Comparison of ENCODE assay signal across 8 cellular contexts in the genomic region with DNA sequence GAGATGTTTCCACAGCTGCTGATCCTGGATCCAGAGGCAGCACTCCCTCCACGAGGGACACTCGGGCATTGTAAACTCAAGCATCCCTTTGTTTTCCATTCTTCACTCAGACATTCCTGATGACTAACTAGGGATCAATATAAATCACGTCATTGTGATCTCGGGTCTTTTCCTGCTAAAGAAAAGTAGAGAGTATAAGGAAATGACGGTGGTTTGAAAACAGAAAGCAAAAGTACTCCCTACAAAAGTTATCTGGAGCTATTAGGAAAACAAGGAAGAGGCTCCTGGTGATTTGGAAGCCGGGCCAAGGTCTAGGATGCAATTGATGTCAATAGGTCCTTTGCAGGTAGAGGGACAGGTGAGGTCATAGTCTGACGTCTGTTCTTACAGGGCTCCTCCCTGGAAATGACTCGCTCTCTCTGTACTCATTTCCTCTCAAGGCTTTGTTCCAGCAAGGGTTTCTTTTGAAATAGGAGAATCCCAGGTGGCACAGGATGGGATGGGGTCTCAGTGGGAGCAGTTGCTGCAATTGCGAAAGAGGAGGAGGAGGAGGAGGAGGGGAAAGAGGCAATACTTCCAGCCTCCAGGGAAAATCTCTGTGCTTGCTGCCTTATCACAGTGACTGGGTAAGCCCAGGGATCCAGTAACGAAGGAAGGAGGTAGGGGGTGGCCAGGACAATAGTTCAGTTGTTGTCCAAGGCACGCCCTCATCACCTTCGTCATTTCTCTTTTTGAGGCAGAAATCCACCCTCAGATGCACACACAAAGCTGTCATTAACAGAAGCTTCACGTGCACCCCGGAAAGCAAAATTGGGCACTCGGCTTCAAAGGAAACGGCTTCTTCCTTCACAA.
DNase-seq lines count a peak whose midpoint lies in the region; ATAC-seq and TF ChIP-seq lines count a peak whose summit lies in the region.

No MANE protein-coding gene starts in this region.

- H3K9me3 ChIP-seq in breast epithelium (no peaks in the 10 kb centered on the region), left lung (no peaks in the 10 kb centered on the region), suprapubic skin (no peaks in the 10 kb centered on the region)

- TF ChIP-seq POLR2A in breast epithelium (IDR thresholded peaks at IDR 0.05) (no peak), suprapubic skin (IDR thresholded peaks at IDR 0.05) (no peak)

- ATAC-seq in left lung (peak; percentile 88), GM18517 (IDR thresholded peaks at IDR 0.05; ENCODE audit: unreplicated experiment) (no peak)

- intact Hi-C loops in breast epithelium (cut with DNase I; ENCODE audit: low total_unique reads) = no loop called here
- intact Hi-C loops in left lung (cut with DNase I) = no loop called here

- H3K36me3 ChIP-seq in breast epithelium = no peaks in the 10 kb centered on the region
- H3K36me3 ChIP-seq in left lung = no peaks in the 10 kb centered on the region
- H3K36me3 ChIP-seq in suprapubic skin = no peaks in the 10 kb centered on the region

- DNase-seq in stimulated activated CD4-positive, alpha-beta T cell treated with anti-CD3 and anti-CD28 coated beads, Interleukin-1b, Interleukin-23, amount 100 ng/mL, for 48 hours = peak; percentile 18
- DNase-seq in stimulated activated CD4-positive, alpha-beta T cell treated with anti-CD3 and anti-CD28 coated beads, Interleukin-4, amount 100 ng/mL, for 1 hour = no peak
- DNase-seq in NCI-H460 (ENCODE audit: extremely low read depth, low read depth) (peak; percentile 87), breast epithelium (ENCODE audit: low spot score in 2 of 2) (peak; percentile 62 to 77), left lung (no peak), suprapubic skin (ENCODE audit: low spot score in 2 of 2) (no peak), activated gamma-delta T cell (lab: John Stamatoyannopoulos, UW) (no peak)

- TF ChIP-seq EP300 in suprapubic skin (IDR thresholded peaks at IDR 0.05) = no peak

- 22% methylated on average over 16 of the region's 16 CpGs for WGBS in suprapubic skin

- H3K27me3 ChIP-seq in breast epithelium (no peaks in the 10 kb centered on the region), left lung (no peaks in the 10 kb centered on the region), suprapubic skin (no peaks in the 10 kb centered on the region)

- H3K27ac ChIP-seq in breast epithelium (peak overlapping the region; percentile 71 to 81), left lung (peak overlapping the region; percentile 36 to 74), suprapubic skin (peak overlapping the region; percentile 64)

- peaks cover 0 to 5% of the 10 kb centered on the region in 2 donors for H3K4me1 ChIP-seq in breast epithelium
- peaks cover 9 to 31% of the 10 kb centered on the region in 2 donors for H3K4me1 ChIP-seq in left lung
- H3K4me1 ChIP-seq in suprapubic skin = peaks cover 18% of the 10 kb centered on the region

- H3K4me3 ChIP-seq in breast epithelium (peak overlapping the region; percentile 19 to 57 (median 42)), left lung (peak overlapping the region; percentile 20 to 37), suprapubic skin (peak overlapping the region; percentile 33)

- TF ChIP-seq CTCF in breast epithelium (IDR thresholded peaks at IDR 0.05) (no peak), left lung (IDR thresholded peaks at IDR 0.05) (no peak), suprapubic skin (IDR thresholded peaks at IDR 0.05) (no peak)

Comparison
In these comparisons a context has a peak if more than half of its experiments do, and no peak if none do; other contexts are left out.
1. DNase-seq: peak in stimulated activated CD4-positive, alpha-beta T cell treated with anti-CD3 and anti-CD28 coated beads, Interleukin-1b, Interleukin-23, amount 100 ng/mL, for 48 hours (single experiment), NCI-H460 (single experiment) and breast epithelium (2 of 2); none in stimulated activated CD4-positive, alpha-beta T cell treated with anti-CD3 and anti-CD28 coated beads, Interleukin-4, amount 100 ng/mL, for 1 hour (single experiment), left lung (0 of 2), suprapubic skin (0 of 2) and activated gamma-delta T cell (single experiment).
2. Peak in every context shown above with its lines, with median percentiles within 50 percentile points of each other: H3K27ac ChIP-seq and H3K4me3 ChIP-seq.